8 cellular contexts compared by ENCODE assay signal in the genomic region with DNA sequence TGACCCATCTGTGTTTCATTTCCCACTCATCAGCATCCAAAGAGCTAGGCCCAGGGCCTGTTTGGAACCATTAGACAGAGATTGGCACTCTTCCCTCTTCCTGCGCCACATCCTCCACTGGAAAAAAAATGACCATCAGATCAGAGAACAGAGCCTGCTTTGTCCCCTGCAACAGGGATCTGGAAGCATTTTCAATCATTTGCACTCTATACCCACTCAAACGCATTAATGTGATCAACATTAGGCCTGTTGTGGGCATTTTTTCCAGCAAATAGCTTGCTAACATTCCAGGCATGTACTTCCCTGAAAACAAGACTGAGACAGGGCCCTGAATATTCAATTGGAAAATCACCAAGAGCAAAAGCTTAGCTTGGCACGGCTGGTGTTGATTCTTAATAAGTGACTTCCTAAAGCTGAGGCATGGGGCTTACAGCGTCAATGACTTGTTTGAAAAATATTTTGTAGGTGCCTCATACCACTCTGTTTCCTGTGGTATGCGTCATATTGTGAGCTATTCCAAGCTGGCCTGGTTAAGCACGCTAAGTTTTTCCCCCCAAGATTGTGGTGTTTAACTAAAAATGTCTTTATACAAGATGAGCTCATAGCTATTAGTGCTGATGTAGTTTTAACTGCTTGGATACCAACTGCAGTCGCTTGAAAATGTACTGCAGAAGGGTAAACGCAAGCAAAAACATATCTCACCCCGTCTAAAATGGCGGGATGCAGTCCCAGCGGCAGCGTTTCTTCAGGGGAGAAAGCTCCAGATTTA.
A peak's percentile ranks its signal among the peaks of the same experiment; 100 is the strongest.
DNase-seq lines count a peak whose midpoint lies in the region; ATAC-seq and TF ChIP-seq lines count a peak whose summit lies in the region.

No MANE protein-coding gene starts in this region.

- in situ Hi-C loops in G401 (cut with HindIII; ENCODE audit: low sequenced_read_pairs): no loop called here

- H3K27me3 ChIP-seq in ascending aorta: no peaks in the 10 kb centered on the region
- H3K27me3 ChIP-seq in rectal smooth muscle tissue (ENCODE audit: control insufficient read depth, insufficient read depth, low read length): no peaks in the 10 kb centered on the region

- DNase-seq in G401 (ENCODE audit: low spot score): peak; percentile 88
- peak; percentile 16 to 91 for DNase-seq in ascending aorta (ENCODE audit: low spot score in 2 of 2)
- peak; percentile 34 for DNase-seq in left cardiac atrium
- DNase-seq in activated CD4-positive, alpha-beta T cell treated with anti-CD3 and anti-CD28 coated beads for 1 hour: no peak
- DNase-seq in natural killer cell: no peak
- no peak for DNase-seq in stimulated activated naive CD8-positive, alpha-beta T cell treated with anti-CD3 and anti-CD28 coated beads, Interleukin-15, amount 100 ng/mL, for 72 hours

- intact Hi-C loops in ascending aorta (cut with DNase I) (loop anchor here (2.0 to 10.0 kb wide), 5 partner anchors 111 to 531 kb away; a partner anchor contains a TSS), left cardiac atrium (cut with DNase I) (no loop called here), natural killer cell (cut with micrococcal nuclease) (no loop called here)

- no peak overlapping the region for H3K27ac Mint-ChIP-seq in natural killer cell
- no peak overlapping the region for H3K27ac Mint-ChIP-seq in stimulated activated naive CD8-positive, alpha-beta T cell treated with anti-CD3 and anti-CD28 coated beads, Interleukin-15, amount 100 ng/mL, for 72 hours

- H3K9me3 Mint-ChIP-seq in natural killer cell: no peaks in the 10 kb centered on the region
- no peaks in the 10 kb centered on the region for H3K9me3 Mint-ChIP-seq in stimulated activated naive CD8-positive, alpha-beta T cell treated with anti-CD3 and anti-CD28 coated beads, Interleukin-15, amount 100 ng/mL, for 72 hours

- no peaks in the 10 kb centered on the region for H3K4me1 Mint-ChIP-seq in natural killer cell
- no peaks in the 10 kb centered on the region for H3K4me1 Mint-ChIP-seq in stimulated activated naive CD8-positive, alpha-beta T cell treated with anti-CD3 and anti-CD28 coated beads, Interleukin-15, amount 100 ng/mL, for 72 hours

- ATAC-seq in left cardiac atrium (peak; percentile 90 to 98), natural killer cell (no peak), GM18517 (IDR thresholded peaks at IDR 0.05; ENCODE audit: unreplicated experiment) (no peak)
- no peak for ATAC-seq in stimulated activated naive CD8-positive, alpha-beta T cell treated with anti-CD3 and anti-CD28 coated beads, Interleukin-15, amount 100 ng/mL, for 72 hours

- TF ChIP-seq CTCF in ascending aorta (IDR thresholded peaks at IDR 0.05) (no peak), natural killer cell (IDR thresholded peaks at IDR 0.05) (no peak)

- H3K4me1 ChIP-seq in ascending aorta (peaks cover 0 to 16% of the 10 kb centered on the region in 2 donors), rectal smooth muscle tissue (ENCODE audit: control insufficient read depth, insufficient read depth, low read length) (no peaks in the 10 kb centered on the region)

- H3K9ac ChIP-seq in rectal smooth muscle tissue (ENCODE audit: low read length): no peak overlapping the region

- H3K9me3 ChIP-seq in ascending aorta: no peaks in the 10 kb centered on the region

- H3K27me3 Mint-ChIP-seq in natural killer cell (ENCODE audit: low read depth in 2 of 2): no peaks in the 10 kb centered on the region
- H3K27me3 Mint-ChIP-seq in stimulated activated naive CD8-positive, alpha-beta T cell treated with anti-CD3 and anti-CD28 coated beads, Interleukin-15, amount 100 ng/mL, for 72 hours: no peaks in the 10 kb centered on the region

- peak overlapping the region; percentile 87 to 97 for H3K27ac ChIP-seq in ascending aorta
- H3K27ac ChIP-seq in rectal smooth muscle tissue (ENCODE audit: low read depth, low read length): peak overlapping the region; percentile 33

- H3K36me3 Mint-ChIP-seq in natural killer cell: no peaks in the 10 kb centered on the region

- no peak overlapping the region for H3K4me3 ChIP-seq in ascending aorta
- no peak overlapping the region for H3K4me3 ChIP-seq in rectal smooth muscle tissue (ENCODE audit: low read length)

- no peaks in the 10 kb centered on the region for H3K36me3 ChIP-seq in ascending aorta
- H3K36me3 ChIP-seq in rectal smooth muscle tissue (ENCODE audit: control insufficient read depth, insufficient read depth, low read length): no peaks in the 10 kb centered on the region

- no peak overlapping the region for H3K4me3 Mint-ChIP-seq in natural killer cell
- no peak overlapping the region for H3K4me3 Mint-ChIP-seq in stimulated activated naive CD8-positive, alpha-beta T cell treated with anti-CD3 and anti-CD28 coated beads, Interleukin-15, amount 100 ng/mL, for 72 hours

Comparison
In these comparisons a context has a peak if more than half of its experiments do, and no peak if none do; other contexts are left out.
1. DNase-seq: peak in G401 (single experiment), ascending aorta (2 of 2) and left cardiac atrium (single experiment); none in activated CD4-positive, alpha-beta T cell treated with anti-CD3 and anti-CD28 coated beads for 1 hour (single experiment), natural killer cell (single experiment) and stimulated activated naive CD8-positive, alpha-beta T cell treated with anti-CD3 and anti-CD28 coated beads, Interleukin-15, amount 100 ng/mL, for 72 hours (0 of 2).
2. ATAC-seq: peak in left cardiac atrium (2 of 2); none in natural killer cell (0 of 3), stimulated activated naive CD8-positive, alpha-beta T cell treated with anti-CD3 and anti-CD28 coated beads, Interleukin-15, amount 100 ng/mL, for 72 hours (single experiment) and GM18517 (single experiment).